In the genomic region with DNA sequence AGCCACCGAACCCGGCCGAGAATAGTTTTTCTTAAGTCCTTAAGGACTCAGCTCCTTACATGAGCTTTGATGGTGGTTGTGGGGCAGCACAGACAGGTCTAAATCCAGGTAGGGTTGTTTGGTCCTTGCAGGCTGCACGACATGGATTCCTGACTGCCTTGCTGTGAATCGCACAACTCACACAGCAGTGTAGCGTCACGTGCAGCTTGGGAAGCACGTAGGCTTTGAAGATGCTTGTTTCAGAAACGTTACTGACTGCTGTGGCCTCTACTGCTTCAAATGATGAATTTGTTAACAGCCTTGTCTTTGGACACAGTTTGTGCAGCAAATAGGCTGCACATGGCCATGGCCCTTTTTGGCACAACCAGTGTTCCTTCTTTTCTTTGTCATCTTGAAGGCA, we compare ENCODE assay signal across 21 cellular contexts. TPM values are rescaled to one million over a fixed set of nuclear protein-coding genes. Genes with fewer than 3 reads are reported as not detected.
"Had no signal": no experiment of that assay in that cellular context is flagged by ENCODE, and none has a peak within 500 bp of the region (broad histone marks: within the 10 kb centered on the region; RNA-seq: fewer than 3 reads in every experiment).

No MANE protein-coding gene starts in this region.

- H3K9me3 ChIP-seq: psoas muscle, stomach, thoracic aorta, transverse colon had no signal

- H3K36me3 ChIP-seq: stomach, thoracic aorta, transverse colon had no signal

- H2AFZ ChIP-seq: parathyroid adenoma had no signal

- H3K4me3 ChIP-seq: lung, psoas muscle, skin epidermis, stomach, thoracic aorta, transverse colon had no signal

- H3K9ac ChIP-seq: parathyroid adenoma had no signal

- H3K4me1 ChIP-seq: foreskin keratinocyte, parathyroid adenoma had no signal

- H3K79me2 ChIP-seq: parathyroid adenoma had no signal

- H3K27me3 ChIP-seq: foreskin keratinocyte, transverse colon had no signal

- DNase-seq: effector memory CD8-positive, alpha-beta T cell; foreskin keratinocyte; immature natural killer cell; left ventricle myocardium superior; mesendoderm; naive B cell; occipital lobe; psoas muscle; retina; stimulated activated CD4-positive, alpha-beta T cell treated with anti-CD3 and anti-CD28 coated beads, Interleukin-12 subunit alpha, Interleukin-12 subunit beta, amount 100 ng/mL, for 4 hours; stimulated activated naive CD4-positive, alpha-beta T cell; stomach; substantia nigra; transverse colon had no signal

- ATAC-seq: effector memory CD8-positive, alpha-beta T cell; foreskin keratinocyte; left ventricle myocardium superior; psoas muscle; sciatic nerve had no signal

- FAIRE-seq: colon, keratinocyte had no signal

- H3K27ac ChIP-seq: foreskin keratinocyte, parathyroid adenoma, psoas muscle, skin epidermis, stomach, thoracic aorta, transverse colon had no signal

RNA-seq across cellular contexts. Expression of a gene that starts 34.3 kb away (rescaled TPM):
- polyA plus RNA-seq: immature natural killer cell had no signal
